In the genomic region with DNA sequence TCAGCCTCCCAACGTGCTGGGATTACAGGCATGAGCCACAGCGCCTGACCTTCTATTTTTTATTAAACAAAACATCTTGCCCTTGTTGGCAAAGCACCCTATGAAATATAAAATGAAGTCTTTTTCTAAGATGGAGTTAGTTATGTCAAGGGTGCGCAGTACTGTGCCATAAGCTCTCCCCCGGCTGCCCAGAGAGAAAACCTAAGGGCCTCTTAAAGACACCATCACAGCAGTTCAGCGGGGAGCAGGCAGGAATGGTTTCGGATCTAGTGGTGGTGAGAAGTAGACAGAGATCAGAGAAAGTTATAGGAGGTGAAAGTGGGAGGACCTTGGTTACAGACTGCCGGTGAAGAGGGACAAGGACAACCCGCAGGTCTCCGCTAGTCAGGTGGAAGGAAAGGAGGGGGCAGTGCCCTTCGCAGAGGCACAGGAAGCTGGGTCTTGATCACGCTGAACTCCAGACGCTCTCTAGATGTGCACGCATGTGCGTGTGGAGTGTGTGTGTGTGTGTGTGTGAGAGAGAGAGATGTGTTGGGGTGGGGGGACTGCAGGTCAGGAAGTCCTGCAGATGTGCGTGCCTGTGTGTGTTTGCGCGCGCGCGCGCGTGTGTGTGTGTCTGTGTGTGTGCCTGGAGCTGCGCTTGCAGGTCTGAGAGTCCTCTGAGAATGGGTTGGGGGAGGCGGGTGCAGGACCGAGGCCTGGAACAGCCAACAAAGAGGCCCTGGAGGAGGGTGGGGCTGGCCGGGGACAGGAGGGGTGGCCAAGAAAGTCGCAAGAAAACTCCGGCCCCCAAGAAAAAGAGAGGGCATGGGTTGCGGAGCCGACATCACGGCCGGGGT, we compare ENCODE assay signal across 8 cellular contexts. TPM values are rescaled to one million over a fixed set of nuclear protein-coding genes. Genes with fewer than 3 reads are reported as not detected.
DNase-seq lines count a peak whose midpoint lies in the region; ATAC-seq and TF ChIP-seq lines count a peak whose summit lies in the region.

No MANE protein-coding gene starts in this region.

- peaks cover 8% of the 10 kb centered on the region; the same call in 1 of the 2 replicates for H3K9me3 ChIP-seq in OCI-LY1 (ENCODE audit: low read length)
- H3K9me3 ChIP-seq in thyroid gland = no peaks in the 10 kb centered on the region

- H3K9ac ChIP-seq in OCI-LY1 (ENCODE audit: low read length) = peak overlapping the region; percentile 73

- TF ChIP-seq CTCF in OCI-LY1 (IDR thresholded peaks at IDR 0.05; ENCODE audit: low read length) (no peak), fibroblast of mammary gland (conservative IDR thresholded peaks at IDR 0.05; ENCODE audit: control insufficient read depth, insufficient read depth, low read depth, low read length) (no peak), omental fat pad (IDR thresholded peaks at IDR 0.05) (no peak), thyroid gland (IDR thresholded peaks at IDR 0.05) (no peak)

- ATAC-seq in omental fat pad (ENCODE audit: low FRiP score) = peak; percentile 8

- H3K4me1 ChIP-seq in OCI-LY1 (ENCODE audit: insufficient read depth, low read length, severe bottlenecking) = peaks cover 28% of the 10 kb centered on the region
- H3K4me1 ChIP-seq in thyroid gland = peaks cover 11 to 22% of the 10 kb centered on the region in 2 donors

- H3F3A ChIP-seq in OCI-LY1 (ENCODE audit: insufficient read depth, low read length) = no peaks in the 10 kb centered on the region

- H3K4me3 ChIP-seq in OCI-LY1 (ENCODE audit: low read depth, low read length, poor library complexity, severe bottlenecking) (peak overlapping the region; percentile 74), fibroblast of mammary gland (ENCODE audit: control insufficient read depth, low read depth, low read length) (peak overlapping the region; percentile 56), thyroid gland (replicated peaks in 1 of 3) (peak overlapping the region in 2 of 3 donors; percentile 8 to 65)

- H3K27ac ChIP-seq in OCI-LY1 (ENCODE audit: low read depth, low read length, poor library complexity, severe bottlenecking) (peak overlapping the region; percentile 18), thyroid gland (peak overlapping the region in 2 of 3 donors; percentile 87 to 93)

- H3K27me3 ChIP-seq in OCI-LY1 (ENCODE audit: insufficient read depth, low read length) (no peaks in the 10 kb centered on the region; the same call in 1 of the 2 replicates), thyroid gland (no peaks in the 10 kb centered on the region)

- H3K79me2 ChIP-seq in OCI-LY1 (ENCODE audit: insufficient read depth, low read length) = no peaks in the 10 kb centered on the region

- TF ChIP-seq POLR2A in thyroid gland (IDR thresholded peaks at IDR 0.05) = no peak

- no peaks in the 10 kb centered on the region for H3K9me2 ChIP-seq in OCI-LY1 (ENCODE audit: low read depth, low read length)

- H4K20me1 ChIP-seq in OCI-LY1 (ENCODE audit: insufficient read depth, low read length) = no peaks in the 10 kb centered on the region

- no peaks in the 10 kb centered on the region; the same call in none of the 2 replicates for H3K36me3 ChIP-seq in OCI-LY1 (ENCODE audit: insufficient read depth, low read length)
- no peaks in the 10 kb centered on the region for H3K36me3 ChIP-seq in thyroid gland

- WGBS in thyroid gland, 2 donors = 14 to 17% methylated on average over 25 to 30 of the region's 32 CpGs

- DNase-seq in AG20443 (ENCODE audit: low spot score) (peak; percentile 69), H4 (ENCODE audit: low spot score) (peak; percentile 70), fibroblast of mammary gland (ENCODE audit: low read depth) (peak; percentile 51), omental fat pad (ENCODE audit: low spot score) (no peak), thyroid gland (peak; percentile 69 to 71), G401 (ENCODE audit: low spot score) (no peak)
- DNase-seq in activated T-cell treated with anti-CD3 and anti-CD28 coated beads, Interleukin-2, amount 50 U/mL, for 1 hour = peak; percentile 68

- peak overlapping the region; percentile 14; the same call in 1 of the 2 replicates for H2AFZ ChIP-seq in OCI-LY1 (ENCODE audit: low read length)

- in situ Hi-C loops in G401 (cut with HindIII; ENCODE audit: low sequenced_read_pairs) = no loop called here

- intact Hi-C loops in thyroid gland (cut with DNase I) = loop anchor here (5.0 kb wide), 2 partner anchors 121 to 196 kb away; no protein-coding TSS in a partner anchor

- peak overlapping the region; percentile 84 for H3K4me2 ChIP-seq in OCI-LY1 (ENCODE audit: low read length)

RNA-seq across cellular contexts. Expression of gene CMTM3, which starts 0.7 kb away (rescaled TPM):
- 20.0 and 29.8 TPM in 2 replicates for total RNA-seq in H4 (2014; rRNA removed; shearing (Covaris generic))
- total RNA-seq in omental fat pad (10 to 100 TPM; 28.9 to 53.4 (median 43.5) TPM), thyroid gland (10 to 100 TPM in 3 of 4 donors, 1 to 10 TPM in 1; 5.9 to 32.0 (median 21.3) TPM)
- total RNA-seq in G401 (2014; rRNA removed; shearing (Covaris generic)) = 55.1 and 62.1 TPM in 2 replicates

RNA-seq across cellular contexts. Expression of gene CMTM2, which starts 24.5 kb away (rescaled TPM):
- not detected in 2 replicates for total RNA-seq in H4 (2014; rRNA removed; shearing (Covaris generic))
- 1 to 10 TPM in 3 of 4 donors, not detected in 1; 1.1 to 5.7 (median 1.2) TPM for total RNA-seq in omental fat pad
- 1 to 10 TPM in 1 of 4 donors, under 1 TPM in 1, not detected in 2; 0.67 to 1.1 TPM for total RNA-seq in thyroid gland
- not detected in 2 replicates for total RNA-seq in G401 (2014; rRNA removed; shearing (Covaris generic))

RNA-seq across cellular contexts. Expression of gene CMTM1, which starts 37.5 kb away (rescaled TPM):
- total RNA-seq in H4 (2014; rRNA removed; shearing (Covaris generic)) = 0.85 and 1.1 TPM in 2 replicates
- total RNA-seq in omental fat pad (1 to 10 TPM in 2 of 4 donors, under 1 TPM in 2; 0.93 to 1.1 (median 0.98) TPM), thyroid gland (1 to 10 TPM in 1 of 4 donors, not detected in 3; 3.8 TPM)
- total RNA-seq in G401 (2014; rRNA removed; shearing (Covaris generic)) = 3.1 TPM in 1 of 2 replicates, not detected in the other

RNA-seq across cellular contexts. Expression of gene CKLF, which starts 51.4 kb away (rescaled TPM):
- 158 and 163 TPM in 2 replicates for total RNA-seq in H4 (2014; rRNA removed; shearing (Covaris generic))
- total RNA-seq in omental fat pad = 10 to 100 TPM; 31.6 to 68.4 (median 49.2) TPM
- 10 to 100 TPM; 22.1 to 79.4 (median 49.9) TPM for total RNA-seq in thyroid gland
- 122 and 134 TPM in 2 replicates for total RNA-seq in G401 (2014; rRNA removed; shearing (Covaris generic))

RNA-seq across cellular contexts. Expression of gene TK2, which starts 53.8 kb away (rescaled TPM):
- total RNA-seq in H4 (2014; rRNA removed; shearing (Covaris generic)) = 12.0 and 15.5 TPM in 2 replicates
- total RNA-seq in omental fat pad (10 to 100 TPM; 39.9 to 69.7 (median 56.0) TPM), thyroid gland (10 to 100 TPM; 31.6 to 55.5 (median 46.6) TPM)
- total RNA-seq in G401 (2014; rRNA removed; shearing (Covaris generic)) = 10.3 and 15.8 TPM in 2 replicates

Comparison
In these comparisons a context has a peak if more than half of its experiments do, and no peak if none do; other contexts are left out.
1. DNase-seq: peak in AG20443 (single experiment), H4 (single experiment), activated T-cell treated with anti-CD3 and anti-CD28 coated beads, Interleukin-2, amount 50 U/mL, for 1 hour (single experiment), fibroblast of mammary gland (single experiment) and thyroid gland (2 of 2); none in omental fat pad (single experiment) and G401 (single experiment).
2. Peak in every context shown above with its lines, with median percentiles within 50 percentile points of each other: H3K4me3 ChIP-seq.